ENCODE assay signal across 28 cellular contexts in genomic region chr2:44110444-44110843, GRCh38.
"Had no signal": no experiment of that assay in that cellular context is flagged by ENCODE, and none has a peak within 500 bp of the region (broad histone marks: within the 10 kb centered on the region; RNA-seq: fewer than 3 reads in every experiment).

No MANE protein-coding gene starts in this region.

- H3K36me3 ChIP-seq: Peyer's patch, SJSA1 had no signal

- ATAC-seq: activated CD8-positive, alpha-beta memory T cell treated with anti-CD3 and anti-CD28 coated beads, Interleukin-2, amount 10 ng/mL, durations not matched to agents 7 days and 5 days; activated naive CD4-positive, alpha-beta T cell treated with anti-CD3 and anti-CD28 coated beads, Interleukin-2, amount 50 U/mL, for 72 hours; activated naive CD8-positive, alpha-beta T cell treated with anti-CD3 and anti-CD28 coated beads, Interleukin-2, amount 50 U/mL, for 24 hours; SK-N-SH treated with all-trans-retinoic acid at 6 μM for 48 hours had no signal

- DNase-seq: activated B cell treated with CpG ODN at 0.5 μM for 24 hours; activated CD4-positive, alpha-beta T cell treated with anti-CD3 and anti-CD28 coated beads for 1 hour; activated CD4-positive, alpha-beta T cell treated with anti-CD3 and anti-CD28 coated beads, Interleukin-2, amount 10 ng/mL, durations not matched to agents 24 days and 14 days; activated CD4-positive, alpha-beta T cell treated with anti-CD3 and anti-CD28 coated beads, Interleukin-2, amount 50 U/mL, for 48 hours; activated CD8-positive, alpha-beta memory T cell treated with anti-CD3 and anti-CD28 coated beads, Interleukin-2, amount 10 ng/mL, durations not matched to agents 7 days and 5 days; activated effector memory CD4-positive, alpha-beta T cell treated with Interleukin-2 at 50 U/mL for 16 hours; activated naive CD4-positive, alpha-beta T cell; activated naive CD8-positive, alpha-beta T cell treated with anti-CD3 and anti-CD28 coated beads, Interleukin-2, amount 50 U/mL, for 24 hours; activated T-cell treated with anti-CD3 and anti-CD28 coated beads, Interleukin-2, amount 50 U/mL, for 24 hours; amygdala; Kasumi-1; KBM-7; NCI-H1092; NCI-H1417; NCI-H1930; NCI-H2171; NCI-H345; NCI-H510A; NCI-H69; NK-92 treated with Interleukin-12 subunit alpha and Interleukin-12 subunit beta, amount 100 ng/mL, for 24 hours; Peyer's patch; SHP77; SW 1271; T-helper 9 cell had no signal

- H3K4me3 ChIP-seq: Peyer's patch, SJSA1 had no signal

- H3K4me1 ChIP-seq: Peyer's patch, SJSA1 had no signal

- H3K27me3 ChIP-seq: Peyer's patch, SJSA1 had no signal

- H3K9me3 ChIP-seq: Peyer's patch, SJSA1 had no signal

- H3K27ac ChIP-seq: Peyer's patch, RWPE1, SJSA1 had no signal
